In genomic region chr3:40309439-40309924, GRCh38 we compare ENCODE assay signal across 1 cellular context.
TF ChIP-seq lines count a peak whose summit lies in the region.

Gene EIF1B (plus strand): TSS chr3:40309707. CDS start chr3:40309942, 235 bp downstream.

TF ChIP-seq in HepG2, 621 proteins besides CTCF, POLR2A, EP300 and RAD21 (continued from another document and continues in another):
- TF ChIP-seq AKNA (CRISPR knock-in tag; IDR thresholded peaks at IDR 0.05; ENCODE audit: borderline replicate concordance) (no peak), ZNF367 (CRISPR knock-in tag; IDR thresholded peaks at IDR 0.05; ENCODE audit: borderline replicate concordance) (no peak), PHF8 (CRISPR knock-in tag; IDR thresholded peaks at IDR 0.05) (peak; percentile 68), ZNF850 (CRISPR knock-in tag; conservative IDR thresholded peaks at IDR 0.05) (no peak; the same call in 1 of the 2 replicates), ZNF749 (CRISPR knock-in tag; IDR thresholded peaks at IDR 0.05; ENCODE audit: borderline replicate concordance) (no peak), TEAD3 (CRISPR knock-in tag; optimal IDR thresholded peaks at IDR 0.05; ENCODE audit: borderline replicate concordance) (peak; percentile 8), GLI4 (CRISPR knock-in tag; IDR thresholded peaks at IDR 0.05; ENCODE audit: borderline replicate concordance) (no peak), ZBTB3 (CRISPR knock-in tag; IDR thresholded peaks at IDR 0.05; ENCODE audit: borderline replicate concordance, low read depth) (no peak), CCAR2 (optimal IDR thresholded peaks at IDR 0.05; ENCODE audit: low read depth, low read length) (no peak), MBNL3 (CRISPR knock-in tag; conservative IDR thresholded peaks at IDR 0.05) (no peak), GABPA (IDR thresholded peaks at IDR 0.05; ENCODE audit: low read depth, low read length) (peak; percentile 60), GABPA (CRISPR knock-in tag; IDR thresholded peaks at IDR 0.05; ENCODE audit: low read depth) (peak; percentile 91), ATF4 (CRISPR knock-in tag; IDR thresholded peaks at IDR 0.05) (0 out of 4 replicates have a peak, but pooled peaks of 1 of the 2 experiments have one; percentile 11), ZNF878 (CRISPR knock-in tag; IDR thresholded peaks at IDR 0.05) (no peak), ETV6 (CRISPR knock-in tag; conservative IDR thresholded peaks at IDR 0.05) (0 out of 2 replicates have a peak, but pooled peaks have one; percentile 21), FIP1L1 (IDR thresholded peaks at IDR 0.05; ENCODE audit: borderline replicate concordance, insufficient read depth, low read depth, low read length) (no peak), CC2D1A (CRISPR knock-in tag; IDR thresholded peaks at IDR 0.05) (no peak), CEBPZ (IDR thresholded peaks at IDR 0.05; ENCODE audit: low read length) (no peak), ZNF800 (CRISPR knock-in tag; IDR thresholded peaks at IDR 0.05) (peak; percentile 39; the same call in 1 of the 2 replicates), ZSCAN20 (CRISPR knock-in tag; IDR thresholded peaks at IDR 0.05; ENCODE audit: borderline replicate concordance) (no peak), KAT8 (CRISPR knock-in tag; IDR thresholded peaks at IDR 0.05) (peak; percentile 94), MXD1 (CRISPR knock-in tag; IDR thresholded peaks at IDR 0.05) (no peak; the same call in 1 of the 2 replicates), ZNF414 (CRISPR knock-in tag; IDR thresholded peaks at IDR 0.05) (no peak), ZNF205 (CRISPR knock-in tag; IDR thresholded peaks at IDR 0.05) (0 out of 2 replicates have a peak, but pooled peaks have one; percentile 15), PRDM15 (CRISPR knock-in tag; IDR thresholded peaks at IDR 0.05) (no peak; the same call in 1 of the 2 replicates), ZNF354B (CRISPR knock-in tag; IDR thresholded peaks at IDR 0.05) (no peak), ZFP37 (CRISPR knock-in tag; IDR thresholded peaks at IDR 0.05; ENCODE audit: borderline replicate concordance) (0 out of 2 replicates have a peak, but pooled peaks have one; percentile 32), KLF12 (CRISPR knock-in tag; IDR thresholded peaks at IDR 0.05; ENCODE audit: borderline replicate concordance) (0 out of 2 replicates have a peak, but pooled peaks have one; percentile 41), RXRB (CRISPR knock-in tag; IDR thresholded peaks at IDR 0.05; ENCODE audit: borderline replicate concordance) (peak; percentile 60), ZNF761 (CRISPR knock-in tag; conservative IDR thresholded peaks at IDR 0.05) (no peak), POLR2AphosphoS2 (IDR thresholded peaks at IDR 0.05; ENCODE audit: low read depth, low read length) (peak; percentile 88; the same call in 1 of the 2 replicates), ZNF275 (CRISPR knock-in tag; IDR thresholded peaks at IDR 0.05; ENCODE audit: borderline replicate concordance) (peak; percentile 63; the same call in 1 of the 2 replicates), ZNF841 (CRISPR knock-in tag; IDR thresholded peaks at IDR 0.05; ENCODE audit: borderline replicate concordance) (no peak), ZNF552 (CRISPR knock-in tag; IDR thresholded peaks at IDR 0.05; ENCODE audit: borderline replicate concordance) (no peak), WIZ (CRISPR knock-in tag; IDR thresholded peaks at IDR 0.05) (no peak), KDM6A (CRISPR knock-in tag; IDR thresholded peaks at IDR 0.05; ENCODE audit: low read depth) (no peak), ZBTB33 (CRISPR knock-in tag; IDR thresholded peaks at IDR 0.05) (no peak), E2F5 (CRISPR knock-in tag; conservative IDR thresholded peaks at IDR 0.05) (no peak; the same call in 1 of the 2 replicates), STAG1 (CRISPR knock-in tag; IDR thresholded peaks at IDR 0.05) (no peak), RFX1 (IDR thresholded peaks at IDR 0.05) (no peak)
